29 cellular contexts compared by ENCODE assay signal in genomic region chr1:55400560-55400959, GRCh38.
DNase-seq lines count a peak whose midpoint lies in the region; ATAC-seq, FAIRE-seq and TF ChIP-seq lines count a peak whose summit lies in the region.
"Had no signal": no experiment of that assay in that cellular context is flagged by ENCODE, and none has a peak within 500 bp of the region (broad histone marks: within the 10 kb centered on the region; RNA-seq: fewer than 3 reads in every experiment).

No MANE protein-coding gene starts in this region.

- WGBS in GM23248 (ENCODE audit: low coverage in 1 of 2, low lambda C conversion rate in 2 of 2, missing lambda C conversion rate in 2 of 2), 2 experiments, result 12 to 14% methylated on average over 7 of the region's 7 CpGs
- WGBS in hepatocyte (ENCODE audit: low lambda C conversion rate, missing lambda C conversion rate), result 60% methylated on average over 7 of the region's 7 CpGs
- 82% methylated on average over 7 of the region's 7 CpGs for WGBS in mammary epithelial cell (ENCODE audit: low coverage, missing lambda C conversion rate)

- H3K36me3 ChIP-seq in GM23248 (ENCODE audit: low read depth), result no peaks in the 10 kb centered on the region
- H3K36me3 ChIP-seq in hepatocyte (replicated peaks; ENCODE audit: insufficient read depth, low read depth), result no peaks in the 10 kb centered on the region
- H3K36me3 ChIP-seq in mammary epithelial cell (ENCODE audit: insufficient read depth, low read length), result no peaks in the 10 kb centered on the region
- H3K36me3 ChIP-seq: pancreas, WERI-Rb-1 had no signal

- H3K27me3 ChIP-seq in GM23248 (replicated peaks; ENCODE audit: insufficient read depth) (no peaks in the 10 kb centered on the region), hepatocyte (no peaks in the 10 kb centered on the region), mammary epithelial cell (ENCODE audit: insufficient read depth, low read length) (no peaks in the 10 kb centered on the region)

- H2AFZ ChIP-seq in GM23248 (no peak overlapping the region), hepatocyte (no peak overlapping the region), mammary epithelial cell (ENCODE audit: low read depth, low read length) (no peak overlapping the region)

- dilution Hi-C loops in mammary epithelial cell (cut with HindIII; ENCODE audit: low sequenced_read_pairs), result no loop called here

- no peak for TF ChIP-seq CTCF in hepatocyte (IDR thresholded peaks at IDR 0.05; ENCODE audit: poor library complexity)
- TF ChIP-seq CTCF in mammary epithelial cell (conservative IDR thresholded peaks at IDR 0.05 in 1 of 2, IDR thresholded peaks at IDR 0.05 in 1 of 2; ENCODE audit: extremely low read depth in 1 of 2, insufficient read depth in 1 of 2, low read depth in 1 of 2, low read length in 2 of 2), result no peak

- H4K20me1 ChIP-seq in GM23248 (ENCODE audit: insufficient read depth) (no peaks in the 10 kb centered on the region), hepatocyte (ENCODE audit: insufficient read depth, poor library complexity, severe bottlenecking) (no peaks in the 10 kb centered on the region), mammary epithelial cell (ENCODE audit: insufficient read depth, low read length) (no peaks in the 10 kb centered on the region)

- H3K79me2 ChIP-seq in GM23248 (ENCODE audit: insufficient read depth) (no peaks in the 10 kb centered on the region), hepatocyte (no peaks in the 10 kb centered on the region), mammary epithelial cell (ENCODE audit: insufficient read depth, low read length) (no peaks in the 10 kb centered on the region)

- H3K4me3 ChIP-seq in GM23248, result no peak overlapping the region
- no peak overlapping the region for H3K4me3 ChIP-seq in hepatocyte
- no peak overlapping the region for H3K4me3 ChIP-seq in mammary epithelial cell (replicated peaks in 1 of 3; ENCODE audit: insufficient read depth in 1 of 3, low read depth in 2 of 3, low read length in 3 of 3)
- H3K4me3 ChIP-seq: pancreas, skin epidermis had no signal

- FAIRE-seq in endometrium (lab: Jason Lieb, UNC), result peak; percentile 95
- FAIRE-seq: bronchial epithelial cell, GM12891, pancreas had no signal

- H3K9ac ChIP-seq in GM23248, result no peak overlapping the region
- no peak overlapping the region for H3K9ac ChIP-seq in mammary epithelial cell (ENCODE audit: insufficient read depth, low read length)

- H3K27ac ChIP-seq in GM23248 (no peak overlapping the region), hepatocyte (peak overlapping the region; percentile 87), mammary epithelial cell (ENCODE audit: insufficient read depth, low read depth, low read length) (no peak overlapping the region)
- H3K27ac ChIP-seq: pancreas, WERI-Rb-1 had no signal

- H3K9me3 ChIP-seq in GM23248 (ENCODE audit: low read depth) (no peaks in the 10 kb centered on the region), hepatocyte (ENCODE audit: low read depth) (no peaks in the 10 kb centered on the region), mammary epithelial cell (replicated peaks; ENCODE audit: insufficient read depth, low read length) (no peaks in the 10 kb centered on the region)
- H3K9me3 ChIP-seq: pancreas had no signal

- H3K4me2 ChIP-seq in GM23248 (ENCODE audit: unreplicated experiment), result no peak overlapping the region
- H3K4me2 ChIP-seq in hepatocyte, result no peak overlapping the region
- no peak overlapping the region for H3K4me2 ChIP-seq in mammary epithelial cell (ENCODE audit: insufficient read depth, low read depth, low read length)

- H3K4me1 ChIP-seq in GM23248 (ENCODE audit: insufficient read depth) (0 out of 2 replicates have a peak, but pooled peaks cover 9% of the 10 kb centered on the region), hepatocyte (ENCODE audit: insufficient read depth) (peaks cover 6% of the 10 kb centered on the region), mammary epithelial cell (ENCODE audit: insufficient read depth, low read length) (peaks cover 4% of the 10 kb centered on the region)
- H3K4me1 ChIP-seq: pancreas had no signal

- peaks cover 23% of the 10 kb centered on the region for H3F3A ChIP-seq in GM23248 (ENCODE audit: insufficient read depth)

- ATAC-seq in HG03469 (IDR thresholded peaks at IDR 0.05; ENCODE audit: unreplicated experiment), result no peak
- ATAC-seq: activated naive CD4-positive, alpha-beta T cell treated with anti-CD3 and anti-CD28 coated beads, Interleukin-2, amount 50 U/mL, for 72 hours; CD8-positive, alpha-beta T cell; left cardiac atrium; Panc1; pancreas had no signal

- H3K9me2 ChIP-seq in GM23248 (ENCODE audit: insufficient read depth) (no peaks in the 10 kb centered on the region), hepatocyte (replicated peaks; ENCODE audit: insufficient read depth) (no peaks in the 10 kb centered on the region)

- CTCF ChIA-PET in mammary epithelial cell (lab: Charles Lee; ENCODE audit: low non-redundant PET), result no interaction called here

- peak; percentile 60 for DNase-seq in AG08395 (ENCODE audit: low spot score)
- DNase-seq in GM23248, result peak; percentile 58
- peak; percentile 33 for DNase-seq in hepatocyte (ENCODE audit: low spot score)
- no peak for DNase-seq in hippocampal formation (lab: John Stamatoyannopoulos, UW)
- DNase-seq in mammary epithelial cell, result no peak
- no peak for DNase-seq in activated effector memory CD4-positive, alpha-beta T cell treated with Interleukin-2 at 50 U/mL for 16 hours
- DNase-seq: 8988T; activated CD4-positive, alpha-beta T cell treated with anti-CD3 and anti-CD28 coated beads for 48 hours; CD8-positive, alpha-beta T cell; H9; immature natural killer cell; IMR-90; left cardiac atrium; NCI-H1436 treated with DMSO at 0.1 percent for 48 hours; NCI-H345; nephron progenitor cell; pancreas; retina; SIG-M5; stimulated activated naive CD4-positive, alpha-beta T cell; T1000; WERI-Rb-1 had no signal

- intact Hi-C loops in mammary epithelial cell (cut with micrococcal nuclease), result no loop called here

- in situ Hi-C loops in GM23248 (cut with MboI) (no loop called here), mammary epithelial cell (cut with MboI; ENCODE audit: low sequenced_read_pairs in 2 of 2) (no loop called here)

- no TSS peak for BruUV-seq in mammary epithelial cell (replicated peaks; lab: Mats Ljungman, UMichigan)

Comparison
In these comparisons a context has a peak if more than half of its experiments do, and no peak if none do; other contexts are left out.
1. DNase-seq: peak in AG08395 (single experiment), GM23248 (single experiment) and hepatocyte (single experiment); none in hippocampal formation (0 of 2), mammary epithelial cell (single experiment) and activated effector memory CD4-positive, alpha-beta T cell treated with Interleukin-2 at 50 U/mL for 16 hours (single experiment).